ENCODE assay signal across 1 cellular context in genomic region chr19:47483800-47484690, GRCh38.
A peak's percentile ranks its signal among the peaks of the same experiment; 100 is the strongest.
TF ChIP-seq lines count a peak whose summit lies in the region.

TSS of gene KPTN (minus strand) at chr19:47484219. CDS start at chr19:47484160, 59 bp downstream.

TF ChIP-seq in HepG2, 621 proteins besides CTCF, POLR2A, EP300 and RAD21 (continued from another document and continues in another):
- TF ChIP-seq ZGPAT (CRISPR knock-in tag; IDR thresholded peaks at IDR 0.05) (peak; percentile 76), THAP9 (CRISPR knock-in tag; IDR thresholded peaks at IDR 0.05; ENCODE audit: borderline replicate concordance) (peak; percentile 77; the same call in 1 of the 2 replicates), ZNF792 (CRISPR knock-in tag; IDR thresholded peaks at IDR 0.05) (no peak), ZNF329 (CRISPR knock-in tag; IDR thresholded peaks at IDR 0.05; ENCODE audit: low read depth) (0 out of 2 replicates have a peak, but pooled peaks have one; percentile 56), ZNF563 (CRISPR knock-in tag; IDR thresholded peaks at IDR 0.05) (no peak), MYNN (CRISPR knock-in tag; IDR thresholded peaks at IDR 0.05; ENCODE audit: low read depth) (no peak), CENPBD1 (CRISPR knock-in tag; IDR thresholded peaks at IDR 0.05; ENCODE audit: borderline replicate concordance, low read depth) (no peak), ZNF841 (CRISPR knock-in tag; IDR thresholded peaks at IDR 0.05; ENCODE audit: borderline replicate concordance) (no peak), GABPA (IDR thresholded peaks at IDR 0.05; ENCODE audit: low read depth, low read length) (peak; percentile 9; the same call in 1 of the 2 replicates), GABPA (CRISPR knock-in tag; IDR thresholded peaks at IDR 0.05; ENCODE audit: low read depth) (peak; percentile 59; the same call in 1 of the 2 replicates), ZNF546 (CRISPR knock-in tag; conservative IDR thresholded peaks at IDR 0.05) (peak; percentile 55; the same call in 1 of the 2 replicates), RELA (CRISPR knock-in tag; IDR thresholded peaks at IDR 0.05) (no peak), ZFP36 (IDR thresholded peaks at IDR 0.05; ENCODE audit: borderline replicate concordance, low read depth, low read length, partially characterized antibody) (no peak), TFDP2 (CRISPR knock-in tag; IDR thresholded peaks at IDR 0.05) (peak; percentile 57), ZKSCAN1 (IDR thresholded peaks at IDR 0.05; ENCODE audit: low read length) (no peak), MIXL1 (CRISPR knock-in tag; IDR thresholded peaks at IDR 0.05) (no peak), SIN3A (IDR thresholded peaks at IDR 0.05; ENCODE audit: borderline replicate concordance, low read depth, low read length) (no peak), ELF3 (CRISPR knock-in tag; IDR thresholded peaks at IDR 0.05) (no peak), NCOA5 (CRISPR knock-in tag; IDR thresholded peaks at IDR 0.05) (no peak), NFIB (CRISPR knock-in tag; IDR thresholded peaks at IDR 0.05; ENCODE audit: borderline replicate concordance) (no peak), SNAPC5 (CRISPR knock-in tag; IDR thresholded peaks at IDR 0.05; ENCODE audit: borderline replicate concordance) (no peak), ZC3H4 (CRISPR knock-in tag; IDR thresholded peaks at IDR 0.05; ENCODE audit: borderline replicate concordance) (no peak; the same call in 1 of the 2 replicates), DMTF1 (CRISPR knock-in tag; IDR thresholded peaks at IDR 0.05) (no peak), ZNF253 (CRISPR knock-in tag; IDR thresholded peaks at IDR 0.05; ENCODE audit: borderline replicate concordance) (no peak), ZBTB33 (CRISPR knock-in tag; IDR thresholded peaks at IDR 0.05) (no peak), ZNF768 (CRISPR knock-in tag; IDR thresholded peaks at IDR 0.05) (peak; percentile 47), ZXDC (CRISPR knock-in tag; IDR thresholded peaks at IDR 0.05) (no peak), FOXO4 (CRISPR knock-in tag; conservative IDR thresholded peaks at IDR 0.05) (no peak), CAMTA2 (CRISPR knock-in tag; IDR thresholded peaks at IDR 0.05; ENCODE audit: borderline replicate concordance) (no peak), ZNF549 (CRISPR knock-in tag; IDR thresholded peaks at IDR 0.05) (no peak), MXD3 (CRISPR knock-in tag; IDR thresholded peaks at IDR 0.05) (no peak), ZNF607 (CRISPR knock-in tag; IDR thresholded peaks at IDR 0.05; ENCODE audit: borderline replicate concordance) (peak; percentile 73; the same call in 1 of the 2 replicates), ZSCAN25 (CRISPR knock-in tag; IDR thresholded peaks at IDR 0.05) (no peak), ZNF264 (CRISPR knock-in tag; IDR thresholded peaks at IDR 0.05) (no peak), ATM (IDR thresholded peaks at IDR 0.05; ENCODE audit: borderline replicate concordance) (no peak), MXD1 (CRISPR knock-in tag; IDR thresholded peaks at IDR 0.05) (peak; percentile 64; the same call in 1 of the 2 replicates), KLF11 (CRISPR knock-in tag; IDR thresholded peaks at IDR 0.05) (no peak), FIP1L1 (IDR thresholded peaks at IDR 0.05; ENCODE audit: borderline replicate concordance, insufficient read depth, low read depth, low read length) (no peak), HMGA1 (CRISPR knock-in tag; conservative IDR thresholded peaks at IDR 0.05) (no peak), ZNF34 (CRISPR knock-in tag; IDR thresholded peaks at IDR 0.05; ENCODE audit: borderline replicate concordance) (no peak), ZNF180 (CRISPR knock-in tag; IDR thresholded peaks at IDR 0.05; ENCODE audit: borderline replicate concordance, low read depth) (no peak), ZNF672 (CRISPR knock-in tag; IDR thresholded peaks at IDR 0.05) (no peak), ZBTB42 (CRISPR knock-in tag; IDR thresholded peaks at IDR 0.05) (no peak; the same call in 1 of the 2 replicates), BCLAF1 (IDR thresholded peaks at IDR 0.05) (no peak)
